In genomic region chr16:71684280-71684679, GRCh38 we compare ENCODE assay signal across 6 cellular contexts. TPM values are rescaled to one million over a fixed set of nuclear protein-coding genes. Genes with fewer than 3 reads are reported as not detected.
"Had no signal": no experiment of that assay in that cellular context is flagged by ENCODE, and none has a peak within 500 bp of the region (broad histone marks: within the 10 kb centered on the region; RNA-seq: fewer than 3 reads in every experiment).

No MANE protein-coding gene starts in this region.

RNA-seq across cellular contexts. Expression of gene MARVELD3, which starts 58.3 kb away (rescaled TPM):
- total RNA-seq: dermis blood vessel endothelial cell, endothelial cell of umbilical vein, fibroblast of lung, fibroblast of villous mesenchyme, frontal cortex, heart right ventricle had no signal
